In genomic region chr17:73535746-73536145, GRCh38 we compare ENCODE assay signal across 23 cellular contexts.
"Had no signal": no experiment of that assay in that cellular context is flagged by ENCODE, and none has a peak within 500 bp of the region (broad histone marks: within the 10 kb centered on the region; RNA-seq: fewer than 3 reads in every experiment).

No MANE protein-coding gene starts in this region.

- H3K4me1 ChIP-seq: SJSA1 had no signal

- ATAC-seq: HepG2, Panc1, PC-3 had no signal

- H3K9me3 ChIP-seq: MG63, SJSA1 had no signal

- H3K27me3 ChIP-seq: MG63 had no signal

- FAIRE-seq: HepG2 had no signal

- H3K36me3 ChIP-seq: MG63, SJSA1 had no signal

- DNase-seq: IMR-90, Karpas-422, KG1, MG63, NCI-H1092 treated with DMSO at 0.1 percent for 48 hours, NCI-H1436, NCI-H187, NCI-H2029, NCI-H2081 treated with DMSO at 0.1 percent for 48 hours, NCI-H2171, NCI-H226, NCI-H446, NCI-H510A, NCI-H524 treated with DMSO at 0.1 percent for 48 hours, NCI-H69, NCI-H774, PC-3, SIG-M5 had no signal

- H3K4me3 ChIP-seq: MG63, SJSA1, SK-N-MC had no signal

- H3K27ac ChIP-seq: RWPE1, SJSA1, SK-N-MC had no signal
